ENCODE assay signal across 13 cellular contexts in genomic region chr11:70281114-70281729, GRCh38. TPM values are rescaled to one million over a fixed set of nuclear protein-coding genes. Genes with fewer than 3 reads are reported as not detected.
A peak's percentile ranks its signal among the peaks of the same experiment; 100 is the strongest.
DNase-seq lines count a peak whose midpoint lies in the region; ATAC-seq and TF ChIP-seq lines count a peak whose summit lies in the region.
"Had no signal": no experiment of that assay in that cellular context is flagged by ENCODE, and none has a peak within 500 bp of the region (broad histone marks: within the 10 kb centered on the region; RNA-seq: fewer than 3 reads in every experiment).

No MANE protein-coding gene starts in this region.

- peak; percentile 82 to 85 for ATAC-seq in right cardiac atrium
- no peak for ATAC-seq in HG03095 (IDR thresholded peaks at IDR 0.05; ENCODE audit: unreplicated experiment)
- no peak for ATAC-seq in GM19463 (IDR thresholded peaks at IDR 0.05; ENCODE audit: unreplicated experiment)

- intact Hi-C loops in right cardiac atrium (cut with DNase I), result no loop called here

- peak overlapping the region; percentile 46 for H3K9ac ChIP-seq in GM23248
- H3K9ac ChIP-seq in skeletal muscle tissue (ENCODE audit: low read depth in 1 of 3, low read length in 3 of 3), result peak overlapping the region in 1 of 3 donors; percentile 40
- no peak overlapping the region for H3K9ac ChIP-seq in MM.1S (ENCODE audit: low read length)

- no peaks in the 10 kb centered on the region for H3K9me2 ChIP-seq in GM23248 (ENCODE audit: insufficient read depth)
- H3K9me2 ChIP-seq in MM.1S (replicated peaks; ENCODE audit: insufficient read depth, low read length), result no peaks in the 10 kb centered on the region

- peaks cover 77% of the 10 kb centered on the region for H3K79me2 ChIP-seq in GM23248 (ENCODE audit: insufficient read depth)
- peaks cover 54% of the 10 kb centered on the region for H3K79me2 ChIP-seq in MM.1S (ENCODE audit: low read length)

- peak; percentile 85 for DNase-seq in GM23248
- DNase-seq in cerebellum (ENCODE audit: low spot score), result peak; percentile 37
- DNase-seq in right cardiac atrium, result peak; percentile 49 to 68 (median 61)
- DNase-seq in MM.1S, result no peak
- DNase-seq in OCI-M1 (lab: John Stamatoyannopoulos, UW), result no peak
- DNase-seq: CD4-positive, alpha-beta memory T cell; MG63; NCI-H446; upper lobe of left lung had no signal

- H3K4me2 ChIP-seq in GM23248 (ENCODE audit: unreplicated experiment), result no peak overlapping the region
- H3K4me2 ChIP-seq in MM.1S (ENCODE audit: low read depth, low read length), result no peak overlapping the region

- peak overlapping the region; percentile 70 for H3K27ac ChIP-seq in GM23248
- peak overlapping the region; percentile 42 for H3K27ac ChIP-seq in right cardiac atrium (ENCODE audit: low read length)
- H3K27ac ChIP-seq in skeletal muscle tissue (ENCODE audit: low read depth, low read length), result peak overlapping the region; percentile 1
- no peak overlapping the region for H3K27ac ChIP-seq in MM.1S (ENCODE audit: low read length)
- H3K27ac ChIP-seq: VCaP had no signal

- no peaks in the 10 kb centered on the region for H3K9me3 ChIP-seq in GM23248 (ENCODE audit: low read depth)
- no peaks in the 10 kb centered on the region for H3K9me3 ChIP-seq in right cardiac atrium (ENCODE audit: control insufficient read depth, low read length)
- no peaks in the 10 kb centered on the region for H3K9me3 ChIP-seq in skeletal muscle tissue (ENCODE audit: control insufficient read depth in 3 of 3, low read length in 3 of 3)
- no peaks in the 10 kb centered on the region for H3K9me3 ChIP-seq in MM.1S (replicated peaks; ENCODE audit: insufficient read depth, low read length)
- H3K9me3 ChIP-seq: MG63, upper lobe of left lung had no signal

- 0 out of 2 replicates have a peak overlapping the region, but pooled peaks have one; percentile 16 for H2AFZ ChIP-seq in GM23248
- no peak overlapping the region for H2AFZ ChIP-seq in MM.1S (ENCODE audit: low read length)

- H3F3A ChIP-seq in GM23248 (ENCODE audit: insufficient read depth) (peaks cover 9% of the 10 kb centered on the region; the same call in 1 of the 2 replicates), MM.1S (ENCODE audit: insufficient read depth, low read length) (no peaks in the 10 kb centered on the region)

- whole genome bisulfite sequencing in GM23248 (ENCODE audit: low coverage in 1 of 2, low lambda C conversion rate in 2 of 2, missing lambda C conversion rate in 2 of 2), 2 experiments, result 47 to 53% methylated on average over 7 of the region's 7 CpGs
- WGBS in right cardiac atrium, result 39% methylated on average over 7 of the region's 7 CpGs

- TF ChIP-seq CTCF in MM.1S (IDR thresholded peaks at IDR 0.05; ENCODE audit: low read length), result no peak

- H4K20me1 ChIP-seq in GM23248 (ENCODE audit: insufficient read depth) (0 out of 2 replicates have a peak, but pooled peaks cover 4% of the 10 kb centered on the region), MM.1S (ENCODE audit: insufficient read depth, low read length) (0 out of 2 replicates have a peak, but pooled peaks cover 4% of the 10 kb centered on the region)

- peaks cover 7% of the 10 kb centered on the region; the same call in 1 of the 2 replicates for H3K36me3 ChIP-seq in GM23248 (ENCODE audit: low read depth)
- peaks cover 15 to 22% (median 18%) of the 10 kb centered on the region in 3 donors for H3K36me3 ChIP-seq in skeletal muscle tissue (ENCODE audit: control insufficient read depth in 3 of 3, insufficient read depth in 3 of 3, low read length in 3 of 3)
- H3K36me3 ChIP-seq in MM.1S (replicated peaks; ENCODE audit: insufficient read depth, low read length), result no peaks in the 10 kb centered on the region

- H3K27me3 ChIP-seq in GM23248 (replicated peaks; ENCODE audit: insufficient read depth) (no peaks in the 10 kb centered on the region), right cardiac atrium (ENCODE audit: control insufficient read depth, insufficient read depth) (no peaks in the 10 kb centered on the region), skeletal muscle tissue (ENCODE audit: control insufficient read depth in 3 of 3, insufficient read depth in 3 of 3, low read length in 3 of 3) (no peaks in the 10 kb centered on the region), MM.1S (replicated peaks; ENCODE audit: insufficient read depth, low read length) (no peaks in the 10 kb centered on the region)
- H3K27me3 ChIP-seq: MG63, upper lobe of left lung had no signal

- in situ Hi-C loops in GM23248 (cut with MboI), result no loop called here

- H3K4me3 ChIP-seq in GM23248 (no peak overlapping the region), right cardiac atrium (ENCODE audit: low read length) (no peak overlapping the region), skeletal muscle tissue (ENCODE audit: low read length in 3 of 3) (no peak overlapping the region), MM.1S (ENCODE audit: low read length) (no peak overlapping the region)
- H3K4me3 ChIP-seq: MG63, upper lobe of left lung had no signal

- H3K4me1 ChIP-seq in GM23248 (ENCODE audit: insufficient read depth) (peaks cover 9% of the 10 kb centered on the region), right cardiac atrium (ENCODE audit: control insufficient read depth, insufficient read depth, low read length) (peaks cover 2% of the 10 kb centered on the region), skeletal muscle tissue (ENCODE audit: control insufficient read depth in 3 of 3, insufficient read depth in 3 of 3, low read length in 3 of 3) (peaks cover 13 to 15% (median 14%) of the 10 kb centered on the region in 3 donors), MM.1S (ENCODE audit: low read length) (peaks cover 4% of the 10 kb centered on the region; the same call in 1 of the 2 replicates)

RNA-seq across cellular contexts. Expression of gene PPFIA1, which starts 10.7 kb away (rescaled TPM):
- 30.2 and 36.9 TPM in 2 replicates for total RNA-seq in GM23248 (2014; rRNA removed; shearing (Covaris generic))
- polyA plus RNA-seq in GM23248 (2016; fragmentation: Nextera tagmentation; extraction: Ambion mirVana) (19.9 and 22.8 TPM in 2 replicates), right cardiac atrium (16.2 TPM)
- total RNA-seq in cerebellum (45.7 TPM), right cardiac atrium (10 to 100 TPM; 36.7 to 44.9 (median 39.4) TPM), skeletal muscle tissue (25.6 TPM)

Comparison
In these comparisons a context has a peak if more than half of its experiments do, and no peak if none do; other contexts are left out.
1. DNase-seq: peak in GM23248 (single experiment), cerebellum (single experiment) and right cardiac atrium (3 of 3); none in MM.1S (single experiment) and OCI-M1 (single experiment).
2. ATAC-seq: peak in right cardiac atrium (2 of 2); none in HG03095 (single experiment) and GM19463 (single experiment).